27 cellular contexts compared by ENCODE assay signal in genomic region chr4:29726938-29727337, GRCh38.
"Had no signal": no experiment of that assay in that cellular context is flagged by ENCODE, and none has a peak within 500 bp of the region (broad histone marks: within the 10 kb centered on the region; RNA-seq: fewer than 3 reads in every experiment).

No MANE protein-coding gene starts in this region.

- H3K4me3 Mint-ChIP-seq: activated naive CD8-positive, alpha-beta T cell treated with anti-CD3 and anti-CD28 coated beads for 36 hours; nephron; stimulated activated effector memory CD8-positive, alpha-beta T cell treated with anti-CD3 and anti-CD28 coated beads, Interleukin-12 subunit alpha, Interleukin-12 subunit beta, amount 100 ng/mL, for 72 hours; stimulated activated naive CD8-positive, alpha-beta T cell treated with anti-CD3 and anti-CD28 coated beads, Interleukin-15, Interleukin-2, amounts not matched to agents 100 ng/mL and 50 ng/mL, for 24 hours had no signal

- H3K36me3 Mint-ChIP-seq: activated naive CD8-positive, alpha-beta T cell treated with anti-CD3 and anti-CD28 coated beads for 36 hours; stimulated activated effector memory CD8-positive, alpha-beta T cell treated with anti-CD3 and anti-CD28 coated beads, Interleukin-12 subunit alpha, Interleukin-12 subunit beta, amount 100 ng/mL, for 72 hours had no signal

- H3K9me3 Mint-ChIP-seq: activated naive CD8-positive, alpha-beta T cell treated with anti-CD3 and anti-CD28 coated beads for 36 hours; nephron; stimulated activated effector memory CD8-positive, alpha-beta T cell treated with anti-CD3 and anti-CD28 coated beads, Interleukin-12 subunit alpha, Interleukin-12 subunit beta, amount 100 ng/mL, for 72 hours; stimulated activated naive CD8-positive, alpha-beta T cell treated with anti-CD3 and anti-CD28 coated beads, Interleukin-15, Interleukin-2, amounts not matched to agents 100 ng/mL and 50 ng/mL, for 24 hours had no signal

- H3K36me3 ChIP-seq: adrenal gland, colonic mucosa, gastrocnemius medialis, thoracic aorta, WERI-Rb-1 had no signal

- H3K9me3 ChIP-seq: adrenal gland, body of pancreas, colonic mucosa, gastrocnemius medialis, thoracic aorta had no signal

- H3K27me3 ChIP-seq: adrenal gland, body of pancreas, colonic mucosa, gastrocnemius medialis had no signal

- H3K4me3 ChIP-seq: adrenal gland, body of pancreas, colonic mucosa, gastrocnemius medialis, skin epidermis, thoracic aorta had no signal

- H3K27ac Mint-ChIP-seq: activated naive CD8-positive, alpha-beta T cell treated with anti-CD3 and anti-CD28 coated beads for 36 hours; nephron; progenitor cell of endocrine pancreas; stimulated activated effector memory CD8-positive, alpha-beta T cell treated with anti-CD3 and anti-CD28 coated beads, Interleukin-12 subunit alpha, Interleukin-12 subunit beta, amount 100 ng/mL, for 72 hours; stimulated activated naive CD8-positive, alpha-beta T cell treated with anti-CD3 and anti-CD28 coated beads, Interleukin-15, Interleukin-2, amounts not matched to agents 100 ng/mL and 50 ng/mL, for 24 hours had no signal

- H3K4me1 ChIP-seq: adrenal gland, body of pancreas, colonic mucosa, gastrocnemius medialis had no signal

- DNase-seq: activated CD4-positive, alpha-beta T cell treated with anti-CD3 and anti-CD28 coated beads for 48 hours; activated CD4-positive, alpha-beta T cell treated with anti-CD3 and anti-CD28 coated beads, Interleukin-2, amount 50 U/mL, for 48 hours; activated CD8-positive, alpha-beta memory T cell treated with anti-CD3 and anti-CD28 coated beads for 24 hours; activated effector memory CD4-positive, alpha-beta T cell treated with Interleukin-2 at 50 U/mL for 16 hours; activated naive CD4-positive, alpha-beta T cell treated with Interleukin-2 at 50 U/mL for 16 hours; activated naive CD8-positive, alpha-beta T cell treated with anti-CD3 and anti-CD28 coated beads for 36 hours; adrenal gland; aorta; body of pancreas; colonic mucosa; effector CD8-positive, alpha-beta T cell; gastrocnemius medialis; glutamatergic neuron; left colon; mammary epithelial cell; stimulated activated CD4-positive, alpha-beta T cell treated with anti-CD3 and anti-CD28 coated beads, Interleukin-12 subunit alpha, Interleukin-12 subunit beta, amount 100 ng/mL, for 4 hours; stimulated activated CD4-positive, alpha-beta T cell treated with anti-CD3 and anti-CD28 coated beads, Interleukin-4, amount 100 ng/mL, for 1 hour; trophoblast cell; WERI-Rb-1 had no signal

- H3K27me3 Mint-ChIP-seq: activated naive CD8-positive, alpha-beta T cell treated with anti-CD3 and anti-CD28 coated beads for 36 hours; progenitor cell of endocrine pancreas; stimulated activated naive CD8-positive, alpha-beta T cell treated with anti-CD3 and anti-CD28 coated beads, Interleukin-15, Interleukin-2, amounts not matched to agents 100 ng/mL and 50 ng/mL, for 24 hours had no signal

- ATAC-seq: activated CD4-positive, CD25-positive, alpha-beta regulatory T cell treated with anti-CD3 and anti-CD28 coated beads, Interleukin-2, amount 50 U/mL, for 24 hours; body of pancreas; gastrocnemius medialis; left colon; sciatic nerve; stimulated activated effector memory CD8-positive, alpha-beta T cell treated with anti-CD3 and anti-CD28 coated beads, Interleukin-12 subunit alpha, Interleukin-12 subunit beta, amount 100 ng/mL, for 72 hours had no signal

- H3K4me1 Mint-ChIP-seq: activated naive CD8-positive, alpha-beta T cell treated with anti-CD3 and anti-CD28 coated beads for 36 hours; nephron; stimulated activated effector memory CD8-positive, alpha-beta T cell treated with anti-CD3 and anti-CD28 coated beads, Interleukin-12 subunit alpha, Interleukin-12 subunit beta, amount 100 ng/mL, for 72 hours had no signal

- H3K27ac ChIP-seq: adrenal gland, body of pancreas, colonic mucosa, gastrocnemius medialis, skin epidermis, thoracic aorta, WERI-Rb-1 had no signal
